8 cellular contexts compared by ENCODE assay signal in the genomic region with DNA sequence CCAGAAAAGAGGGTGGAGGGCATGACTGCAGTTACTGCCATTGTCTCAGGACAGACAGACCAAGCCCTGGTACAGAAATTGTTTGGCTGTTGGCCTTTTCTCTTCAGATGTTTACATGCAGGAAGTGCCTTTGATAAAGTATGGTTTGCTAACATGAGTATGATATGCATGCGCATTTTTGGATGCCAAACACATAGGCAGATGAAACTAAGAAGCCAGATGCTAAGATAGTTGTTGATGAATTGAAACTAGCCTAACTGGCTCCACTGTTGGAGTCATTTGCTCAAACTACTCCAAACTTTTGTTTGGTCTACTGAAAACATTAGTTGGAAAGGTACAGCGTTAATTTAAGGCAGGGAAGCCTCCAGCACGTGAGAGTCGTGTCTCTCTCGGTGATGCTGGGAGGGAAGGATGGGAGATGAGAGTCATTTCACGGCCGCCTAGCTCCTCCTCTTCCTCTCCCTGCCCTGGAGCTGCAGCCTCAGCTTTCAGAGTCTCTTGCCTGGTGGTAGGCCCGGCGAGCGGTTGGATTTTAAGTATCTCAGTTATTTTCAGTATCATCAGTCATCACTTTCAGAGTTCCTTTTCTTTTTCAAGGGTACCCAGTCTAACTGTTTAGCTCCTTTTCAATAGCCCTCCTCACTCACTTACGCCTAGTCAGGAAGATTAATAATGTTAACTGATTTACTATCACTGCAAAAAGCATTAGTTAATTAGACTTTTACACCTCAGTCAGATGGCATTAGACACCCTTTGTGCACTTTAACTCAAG. TPM values are rescaled to one million over a fixed set of nuclear protein-coding genes. Genes with fewer than 3 reads are reported as not detected.
DNase-seq lines count a peak whose midpoint lies in the region; ATAC-seq, FAIRE-seq and TF ChIP-seq lines count a peak whose summit lies in the region.

No MANE protein-coding gene starts in this region.

- peaks cover 26% of the 10 kb centered on the region for H3K4me1 ChIP-seq in astrocyte (ENCODE audit: insufficient read depth, low read length)

- H3K79me2 ChIP-seq in astrocyte (ENCODE audit: insufficient read depth, low read length): peaks cover 97% of the 10 kb centered on the region

- peak overlapping the region; percentile 10 for H3K27ac ChIP-seq in astrocyte (ENCODE audit: low read depth, low read length)

- H2AFZ ChIP-seq in astrocyte (ENCODE audit: low read depth, low read length): peak overlapping the region; percentile 65

- no peaks in the 10 kb centered on the region for H3K36me3 Mint-ChIP-seq in astrocyte (ENCODE audit: low read depth, unreplicated experiment)

- peak overlapping the region; percentile 58 for H3K9ac ChIP-seq in astrocyte (ENCODE audit: low read length)

- no peaks in the 10 kb centered on the region for H3K9me3 Mint-ChIP-seq in astrocyte (ENCODE audit: unreplicated experiment)

- H3K27ac Mint-ChIP-seq in astrocyte (ENCODE audit: unreplicated experiment): no peak overlapping the region

- H3K36me3 ChIP-seq in astrocyte (ENCODE audit: insufficient read depth, low read length): no peaks in the 10 kb centered on the region

- intact Hi-C loops in left colon (cut with DNase I, micrococcal nuclease): no loop called here

- DNase-seq in AG10803 (ENCODE audit: low read depth) (peak; percentile 70), T-helper 1 cell (peak; percentile 23 to 78 (median 48)), astrocyte (ENCODE audit: low read depth) (peak; percentile 52), left colon (peak; percentile 57 to 73), GM19238 (ENCODE audit: insufficient read length, low spot score) (no peak)
- DNase-seq in stimulated activated CD4-positive, alpha-beta T cell treated with anti-CD3 and anti-CD28 coated beads, TNF-alpha, amount 100 ng/mL, for 1 hour (ENCODE audit: low read depth in 3 of 3, low spot score in 1 of 3): peak; percentile 21 to 29 (median 25)

- H3K9me3 ChIP-seq in astrocyte (ENCODE audit: insufficient read depth, low read depth, low read length): no peaks in the 10 kb centered on the region

- FAIRE-seq in astrocyte (lab: Jason Lieb, UNC): no peak

- no peaks in the 10 kb centered on the region for H3K27me3 Mint-ChIP-seq in astrocyte (ENCODE audit: low read depth, unreplicated experiment)

- peak overlapping the region; percentile 76 for H3K4me2 ChIP-seq in astrocyte (ENCODE audit: low read length)

- ATAC-seq in GM19324 (IDR thresholded peaks at IDR 0.05; ENCODE audit: low FRiP score, unreplicated experiment): peak; percentile 29
- ATAC-seq in HG03439 (IDR thresholded peaks at IDR 0.05; ENCODE audit: unreplicated experiment): peak; percentile 33
- no peak for ATAC-seq in left colon

- peak overlapping the region; percentile 61 for H3K4me3 Mint-ChIP-seq in astrocyte (ENCODE audit: unreplicated experiment)

- no peak for TF ChIP-seq CTCF in AG10803 (conservative IDR thresholded peaks at IDR 0.05; ENCODE audit: low read length)
- no peak for TF ChIP-seq CTCF in astrocyte (IDR thresholded peaks at IDR 0.05; ENCODE audit: insufficient read depth, low read depth, low read length)

- H3K27me3 ChIP-seq in astrocyte (ENCODE audit: insufficient read depth, low read length): no peaks in the 10 kb centered on the region

- H3K4me3 ChIP-seq in AG10803 (ENCODE audit: low read length): peak overlapping the region; percentile 41
- H3K4me3 ChIP-seq in astrocyte (ENCODE audit: insufficient read depth, low read depth, low read length): peak overlapping the region; percentile 24

- H3K4me1 Mint-ChIP-seq in astrocyte (ENCODE audit: low read depth, unreplicated experiment): peaks cover 28% of the 10 kb centered on the region

- peaks cover 49% of the 10 kb centered on the region for H4K20me1 ChIP-seq in astrocyte (ENCODE audit: insufficient read depth, low read length)

RNA-seq across cellular contexts. Expression of a gene that starts 29.8 kb away (rescaled TPM):
- total RNA-seq in astrocyte (37.2 and 41.8 TPM in 2 replicates), left colon (100 to 1,000 TPM in 1 of 2 donors, 10 to 100 TPM in 1; 76.9 to 101 TPM)
